In genomic region chr12:89544730-89545184, GRCh38 we compare ENCODE assay signal across 9 cellular contexts. TPM values are rescaled to one million over a fixed set of nuclear protein-coding genes. Genes with fewer than 3 reads are reported as not detected.
DNase-seq lines count a peak whose midpoint lies in the region; ATAC-seq, FAIRE-seq and TF ChIP-seq lines count a peak whose summit lies in the region.
"Had no signal": no experiment of that assay in that cellular context is flagged by ENCODE, and none has a peak within 500 bp of the region (broad histone marks: within the 10 kb centered on the region; RNA-seq: fewer than 3 reads in every experiment).

No MANE protein-coding gene starts in this region.

- H3K4me3 ChIP-seq in gastroesophageal sphincter (no peak overlapping the region), gastrocnemius medialis (no peak overlapping the region)

- H3K4me1 Mint-ChIP-seq in HFFc6 (ENCODE audit: low read depth), result peaks cover 33% of the 10 kb centered on the region
- peaks cover 3% of the 10 kb centered on the region for H3K4me1 Mint-ChIP-seq in activated T-cell treated with anti-CD3 and anti-CD28 coated beads, Interleukin-2, amount 50 U/mL, for 24 hours (ENCODE audit: low read depth)

- H3K36me3 ChIP-seq in gastroesophageal sphincter (no peaks in the 10 kb centered on the region), gastrocnemius medialis (no peaks in the 10 kb centered on the region)

- H3K4me1 ChIP-seq in gastroesophageal sphincter (peaks cover 0 to 23% (median 6%) of the 10 kb centered on the region in 3 donors), gastrocnemius medialis (peaks cover 7 to 38% of the 10 kb centered on the region in 2 donors)

- no peaks in the 10 kb centered on the region for H3K27me3 ChIP-seq in gastroesophageal sphincter
- H3K27me3 ChIP-seq in gastrocnemius medialis, result no peaks in the 10 kb centered on the region

- no peaks in the 10 kb centered on the region for H3K36me3 Mint-ChIP-seq in HFFc6 (ENCODE audit: low read depth)
- no peaks in the 10 kb centered on the region for H3K36me3 Mint-ChIP-seq in activated T-cell treated with anti-CD3 and anti-CD28 coated beads, Interleukin-2, amount 50 U/mL, for 24 hours (ENCODE audit: low read depth)
- H3K36me3 Mint-ChIP-seq: immature natural killer cell had no signal

- TF ChIP-seq CTCF in HFFc6 (IDR thresholded peaks at IDR 0.05) (no peak), gastroesophageal sphincter (IDR thresholded peaks at IDR 0.05) (no peak), gastrocnemius medialis (IDR thresholded peaks at IDR 0.05 in 4 of 5, conservative IDR thresholded peaks at IDR 0.05 in 1 of 5) (no peak)

- intact Hi-C loops in gastrocnemius medialis (cut with DNase I; ENCODE audit: low total_unique reads), result loop anchor here (5.0 to 10.0 kb wide), 5 partner anchors 148 to 1413 kb away; partner anchors contain the start of genes ATP2B1 and CCER1

- no peaks in the 10 kb centered on the region for H3K9me3 Mint-ChIP-seq in HFFc6
- H3K9me3 Mint-ChIP-seq in activated T-cell treated with anti-CD3 and anti-CD28 coated beads, Interleukin-2, amount 50 U/mL, for 24 hours, result no peaks in the 10 kb centered on the region
- H3K9me3 Mint-ChIP-seq: immature natural killer cell had no signal

- DNase-seq in HFFc6 (peak; percentile 42), NCI-H82 treated with DMSO at 0.1 percent for 48 hours (lab: John Stamatoyannopoulos, UW; ENCODE audit: unreplicated experiment) (peak; percentile 95), gastrocnemius medialis (peak; percentile 53 to 78), frontal cortex (ENCODE audit: low spot score in 2 of 2) (no peak)
- no peak for DNase-seq in activated T-cell treated with anti-CD3 and anti-CD28 coated beads, Interleukin-2, amount 50 U/mL, for 24 hours
- DNase-seq: immature natural killer cell had no signal

- TF ChIP-seq POLR2A in gastroesophageal sphincter (IDR thresholded peaks at IDR 0.05) (no peak), gastrocnemius medialis (IDR thresholded peaks at IDR 0.05) (no peak)

- 17 to 20% methylated on average over 4 to 5 of the region's 5 CpGs for WGBS in gastroesophageal sphincter (ENCODE audit: low coverage in 1 of 2), 2 donors

- peak; percentile 21 for ATAC-seq in gastroesophageal sphincter
- ATAC-seq in gastrocnemius medialis, result peak; percentile 85 to 88
- no peak for ATAC-seq in GM19035 (IDR thresholded peaks at IDR 0.05; ENCODE audit: unreplicated experiment)
- ATAC-seq in GM19328 (IDR thresholded peaks at IDR 0.05; ENCODE audit: unreplicated experiment), result no peak

- H3K27ac Mint-ChIP-seq in HFFc6, result peak overlapping the region; percentile 10; the same call in 1 of the 2 replicates
- H3K27ac Mint-ChIP-seq in activated T-cell treated with anti-CD3 and anti-CD28 coated beads, Interleukin-2, amount 50 U/mL, for 24 hours, result no peak overlapping the region

- no peaks in the 10 kb centered on the region for H3K27me3 Mint-ChIP-seq in HFFc6 (ENCODE audit: insufficient read depth)
- H3K27me3 Mint-ChIP-seq in activated T-cell treated with anti-CD3 and anti-CD28 coated beads, Interleukin-2, amount 50 U/mL, for 24 hours, result peaks cover 3% of the 10 kb centered on the region

- no peak overlapping the region for H3K4me3 Mint-ChIP-seq in HFFc6
- H3K4me3 Mint-ChIP-seq in activated T-cell treated with anti-CD3 and anti-CD28 coated beads, Interleukin-2, amount 50 U/mL, for 24 hours, result no peak overlapping the region
- H3K4me3 Mint-ChIP-seq: immature natural killer cell had no signal

- FAIRE-seq in frontal cortex (lab: Jason Lieb, UNC), result no peak

- H3K27ac ChIP-seq in gastroesophageal sphincter, result no peak overlapping the region
- peak overlapping the region; percentile 39 to 59 (median 48) for H3K27ac ChIP-seq in gastrocnemius medialis

- H3K9me3 ChIP-seq in gastroesophageal sphincter, result no peaks in the 10 kb centered on the region
- no peaks in the 10 kb centered on the region for H3K9me3 ChIP-seq in gastrocnemius medialis

- in situ Hi-C loops in gastrocnemius medialis (cut with MboI; ENCODE audit: low sequenced_read_pairs in 4 of 4), result loop anchor here (10.0 to 25.0 kb wide), 5 partner anchors 560 to 1418 kb away; partner anchors contain the start of gene CCER1 (in 2 of the 4)

- no peak for TF ChIP-seq EP300 in gastroesophageal sphincter (IDR thresholded peaks at IDR 0.05)

RNA-seq across cellular contexts. Expression of gene POC1B, which starts 18.9 kb away (rescaled TPM):
- 10 to 100 TPM; 10.4 to 12.6 (median 11.1) TPM for total RNA-seq in HFFc6 (2021; fragmentation: NEBNext Ultra II Directional; extraction: Animal tissue kit (Norgen Biotek cat#: 25700))
- total RNA-seq in gastroesophageal sphincter (10 to 100 TPM; 17.6 to 35.2 (median 23.8) TPM), gastrocnemius medialis (1 to 10 TPM; 7.3 to 8.9 (median 7.8) TPM), frontal cortex (93.8 TPM)

RNA-seq across cellular contexts. Expression of gene GALNT4, which starts 20.2 kb away (rescaled TPM):
- total RNA-seq in HFFc6 (2021; fragmentation: NEBNext Ultra II Directional; extraction: Animal tissue kit (Norgen Biotek cat#: 25700)), result 1 to 10 TPM; 6.9 to 8.1 (median 7.4) TPM
- 10 to 100 TPM in 1 of 4 donors, 1 to 10 TPM in 3; 5.3 to 10.8 (median 7.1) TPM for total RNA-seq in gastroesophageal sphincter
- total RNA-seq in gastrocnemius medialis, result 1 to 10 TPM; 1.2 to 2.2 (median 1.7) TPM
- 3.3 TPM for total RNA-seq in frontal cortex

Comparison
In these comparisons a context has a peak if more than half of its experiments do, and no peak if none do; other contexts are left out.
1. DNase-seq: peak in HFFc6 (single experiment), NCI-H82 treated with DMSO at 0.1 percent for 48 hours (single experiment) and gastrocnemius medialis (2 of 2); none in frontal cortex (0 of 2) and activated T-cell treated with anti-CD3 and anti-CD28 coated beads, Interleukin-2, amount 50 U/mL, for 24 hours (single experiment).
2. ATAC-seq: peak in gastroesophageal sphincter (single experiment) and gastrocnemius medialis (2 of 2); none in GM19035 (single experiment) and GM19328 (single experiment).
3. H3K27ac ChIP-seq: peak in gastrocnemius medialis (4 of 4); none in gastroesophageal sphincter (0 of 4).